Comparison of ENCODE assay signal across 8 cellular contexts in genomic region chr12:131894981-131895639, GRCh38. TPM values are rescaled to one million over a fixed set of nuclear protein-coding genes. Genes with fewer than 3 reads are reported as not detected.
DNase-seq lines count a peak whose midpoint lies in the region; ATAC-seq and TF ChIP-seq lines count a peak whose summit lies in the region.

No MANE protein-coding gene starts in this region.

- H3K27ac ChIP-seq in stomach: peak overlapping the region; percentile 92 to 100 (median 98)

- peak overlapping the region; percentile 83 to 86 (median 85) for H3K4me3 Mint-ChIP-seq in immature natural killer cell

- H3K9me3 Mint-ChIP-seq in immature natural killer cell: peaks cover 0 to 1% (median 0%) of the 10 kb centered on the region in 6 donors

- no peaks in the 10 kb centered on the region for H3K27me3 ChIP-seq in stomach

- TF ChIP-seq CTCF in astrocyte of the cerebellum (IDR thresholded peaks at IDR 0.05; ENCODE audit: low read depth, low read length, missing control alignments) (no peak), stomach (IDR thresholded peaks at IDR 0.05) (no peak)

- TF ChIP-seq EP300 in stomach (IDR thresholded peaks at IDR 0.05): no peak

- peaks cover 0 to 5% (median 4%) of the 10 kb centered on the region in 3 donors for H3K27me3 Mint-ChIP-seq in immature natural killer cell (ENCODE audit: low read depth in 3 of 3)

- H3K4me3 ChIP-seq in astrocyte of the cerebellum (ENCODE audit: low read depth, low read length): peak overlapping the region; percentile 60
- peak overlapping the region; percentile 69 to 79 (median 78) for H3K4me3 ChIP-seq in stomach

- peaks cover 22 to 57% (median 43%) of the 10 kb centered on the region in 4 donors for H3K4me1 ChIP-seq in stomach

- H3K36me3 ChIP-seq in stomach: peaks cover 0 to 27% (median 17%) of the 10 kb centered on the region in 4 donors

- intact Hi-C loops in stomach (cut with DNase I; ENCODE audit: low total_unique reads): no loop called here

- no peaks in the 10 kb centered on the region for H3K9me3 ChIP-seq in stomach

- no peak for TF ChIP-seq POLR2A in stomach (IDR thresholded peaks at IDR 0.05)

- peaks cover 11 to 25% of the 10 kb centered on the region in 2 donors for H3K4me1 Mint-ChIP-seq in immature natural killer cell

- DNase-seq in ELR (ENCODE audit: low read depth): peak; percentile 22
- DNase-seq in astrocyte of the cerebellum (ENCODE audit: low read depth): no peak
- no peak for DNase-seq in immature natural killer cell
- DNase-seq in stomach: peak; percentile 30
- DNase-seq in NCI-H345 (lab: John Stamatoyannopoulos, UW): no peak

- peaks cover 0 to 2% (median 0%) of the 10 kb centered on the region in 3 donors for H3K36me3 Mint-ChIP-seq in immature natural killer cell

- WGBS in stomach, 5 donors: 1 to 2% (median 1%) methylated on average over 19 to 53 of the region's 54 CpGs

- in situ Hi-C loops in astrocyte of the cerebellum (cut with HindIII; ENCODE audit: low sequenced_read_pairs): no loop called here

- peak overlapping the region; percentile 64 to 93 (median 87) for H3K27ac Mint-ChIP-seq in immature natural killer cell

- ATAC-seq in HG03442 (IDR thresholded peaks at IDR 0.05; ENCODE audit: unreplicated experiment) (peak; percentile 5), GM18867 (IDR thresholded peaks at IDR 0.05; ENCODE audit: unreplicated experiment) (no peak), GM21515 (IDR thresholded peaks at IDR 0.05; ENCODE audit: unreplicated experiment) (no peak)

RNA-seq across cellular contexts. Expression of gene ULK1, which starts 0.7 kb away (rescaled TPM):
- polyA plus RNA-seq in immature natural killer cell (1 to 10 TPM in 1 of 3 donors, under 1 TPM in 1, not detected in 1; 0.36 to 1.2 TPM), stomach (10 to 100 TPM; 10.2 to 16.9 (median 15.5) TPM)
- 10 to 100 TPM; 14.3 to 45.1 (median 23.3) TPM for total RNA-seq in stomach

RNA-seq across cellular contexts. Expression of gene PUS1, which starts 34.0 kb away (rescaled TPM):
- 10 to 100 TPM in 1 of 3 donors, 1 to 10 TPM in 2; 4.4 to 14.5 (median 6.2) TPM for polyA plus RNA-seq in immature natural killer cell
- total RNA-seq in stomach: 10 to 100 TPM in 3 of 5 donors, 1 to 10 TPM in 2; 3.1 to 13.9 (median 12.3) TPM
- 10 to 100 TPM; 12.6 to 26.3 (median 12.8) TPM for polyA plus RNA-seq in stomach

RNA-seq across cellular contexts. Expression of gene EP400, which starts 54.6 kb away (rescaled TPM):
- 1 to 10 TPM in 1 of 3 donors, under 1 TPM in 2; 0.05 to 4.1 (median 0.74) TPM for polyA plus RNA-seq in immature natural killer cell
- 10 to 100 TPM; 21.3 to 39.8 (median 24.5) TPM for total RNA-seq in stomach
- polyA plus RNA-seq in stomach: 10 to 100 TPM in 1 of 3 donors, 1 to 10 TPM in 2; 5.2 to 12.0 (median 6.4) TPM

Comparison
In these comparisons a context has a peak if more than half of its experiments do, and no peak if none do; other contexts are left out.
1. DNase-seq: peak in ELR (single experiment) and stomach (single experiment); none in astrocyte of the cerebellum (single experiment), immature natural killer cell (0 of 3) and NCI-H345 (single experiment).
2. RNA of gene ULK1, which starts 0.7 kb away (polyA plus RNA-seq): 10.2 to 16.9 TPM in stomach; 0.36 to 1.2 TPM in immature natural killer cell; every median in the first group is over 4 times any median in the second.